ENCODE assay signal across 1 cellular context in the genomic region with DNA sequence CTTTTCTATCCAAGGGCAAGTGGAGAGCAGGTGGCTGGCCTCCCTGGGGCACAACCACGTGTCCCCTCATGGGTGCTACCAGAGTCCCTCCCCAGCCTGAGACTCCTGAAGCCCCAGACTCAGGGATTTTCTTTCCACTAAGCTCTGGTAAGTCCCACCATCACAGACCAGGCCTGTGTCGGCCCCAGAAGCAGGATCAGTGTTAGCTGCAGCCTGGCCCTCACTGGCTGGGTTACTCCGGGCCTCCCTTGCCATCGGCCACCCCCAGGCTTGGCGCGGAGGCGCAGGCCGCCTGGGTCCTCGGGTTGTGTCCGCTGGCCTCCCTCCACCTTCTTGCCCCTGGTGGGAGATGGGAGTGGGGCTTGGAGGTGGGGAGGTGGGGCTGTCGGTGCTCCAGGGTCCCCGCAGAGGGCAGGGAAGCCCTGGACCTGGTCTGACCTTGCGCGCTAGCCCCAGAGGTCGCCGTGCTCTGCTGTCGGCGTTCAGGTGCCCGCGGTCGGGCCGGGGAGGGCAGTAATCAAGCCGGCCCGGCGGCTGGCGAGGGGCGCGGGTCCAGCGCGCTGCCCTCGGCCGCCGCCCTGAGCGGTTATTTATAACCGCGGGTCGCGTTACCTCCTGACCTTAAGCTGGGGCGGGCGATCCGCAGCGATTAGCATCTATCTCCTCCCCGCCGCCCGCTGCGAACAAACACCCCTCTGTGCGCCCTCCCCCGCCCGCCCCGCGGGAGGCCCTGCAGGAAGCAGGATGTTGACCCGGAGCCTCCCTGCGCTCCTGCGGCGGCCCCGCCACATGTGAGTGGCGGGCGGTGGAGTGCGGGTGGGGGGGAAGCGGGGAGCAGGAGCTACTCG.
TF ChIP-seq lines count a peak whose summit lies in the region.

No MANE protein-coding gene starts in this region.

TF ChIP-seq in K562, 482 proteins besides CTCF, POLR2A, EP300 and RAD21 (continued from another document and continues in another):
- TF ChIP-seq, protein P1, sequence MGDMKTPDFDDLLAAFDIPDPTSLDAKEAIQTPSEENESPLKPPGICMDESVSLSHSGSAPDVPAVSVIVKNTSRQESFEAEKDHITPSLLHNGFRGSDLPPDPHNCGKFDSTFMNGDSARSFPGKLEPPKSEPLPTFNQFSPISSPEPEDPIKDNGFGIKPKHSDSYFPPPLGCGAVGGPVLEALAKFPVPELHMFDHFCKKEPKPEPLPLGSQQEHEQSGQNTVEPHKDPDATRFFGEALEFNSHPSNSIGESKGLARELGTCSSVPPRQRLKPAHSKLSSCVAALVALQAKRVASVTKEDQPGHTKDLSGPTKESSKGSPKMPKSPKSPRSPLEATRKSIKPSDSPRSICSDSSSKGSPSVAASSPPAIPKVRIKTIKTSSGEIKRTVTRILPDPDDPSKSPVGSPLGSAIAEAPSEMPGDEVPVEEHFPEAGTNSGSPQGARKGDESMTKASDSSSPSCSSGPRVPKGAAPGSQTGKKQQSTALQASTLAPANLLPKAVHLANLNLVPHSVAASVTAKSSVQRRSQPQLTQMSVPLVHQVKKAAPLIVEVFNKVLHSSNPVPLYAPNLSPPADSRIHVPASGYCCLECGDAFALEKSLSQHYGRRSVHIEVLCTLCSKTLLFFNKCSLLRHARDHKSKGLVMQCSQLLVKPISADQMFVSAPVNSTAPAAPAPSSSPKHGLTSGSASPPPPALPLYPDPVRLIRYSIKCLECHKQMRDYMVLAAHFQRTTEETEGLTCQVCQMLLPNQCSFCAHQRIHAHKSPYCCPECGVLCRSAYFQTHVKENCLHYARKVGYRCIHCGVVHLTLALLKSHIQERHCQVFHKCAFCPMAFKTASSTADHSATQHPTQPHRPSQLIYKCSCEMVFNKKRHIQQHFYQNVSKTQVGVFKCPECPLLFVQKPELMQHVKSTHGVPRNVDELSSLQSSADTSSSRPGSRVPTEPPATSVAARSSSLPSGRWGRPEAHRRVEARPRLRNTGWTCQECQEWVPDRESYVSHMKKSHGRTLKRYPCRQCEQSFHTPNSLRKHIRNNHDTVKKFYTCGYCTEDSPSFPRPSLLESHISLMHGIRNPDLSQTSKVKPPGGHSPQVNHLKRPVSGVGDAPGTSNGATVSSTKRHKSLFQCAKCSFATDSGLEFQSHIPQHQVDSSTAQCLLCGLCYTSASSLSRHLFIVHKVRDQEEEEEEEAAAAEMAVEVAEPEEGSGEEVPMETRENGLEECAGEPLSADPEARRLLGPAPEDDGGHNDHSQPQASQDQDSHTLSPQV (IDR thresholded peaks at IDR 0.05), result peak; percentile 63
- peak; percentile 97 to 99 for TF ChIP-seq MAZ (CRISPR knock-in tag; conservative IDR thresholded peaks at IDR 0.05 in 1 of 2, IDR thresholded peaks at IDR 0.05 in 1 of 2)
- peak; percentile 84 for TF ChIP-seq GABPA (tag; conservative IDR thresholded peaks at IDR 0.05; ENCODE audit: low read depth)
- 0 out of 2 replicates have a peak, but pooled peaks have one; percentile 61 for TF ChIP-seq NR1H2 (CRISPR knock-in tag; IDR thresholded peaks at IDR 0.05)
- TF ChIP-seq ZFPM2 (CRISPR knock-in tag; IDR thresholded peaks at IDR 0.05), result no peak
- no peak for TF ChIP-seq TCF7 (IDR thresholded peaks at IDR 0.05; ENCODE audit: borderline replicate concordance)
- no peak for TF ChIP-seq ZNF143 (CRISPR knock-in tag; IDR thresholded peaks at IDR 0.05)
- no peak for TF ChIP-seq IRF2 (CRISPR knock-in tag; IDR thresholded peaks at IDR 0.05)
- TF ChIP-seq L3MBTL2 (IDR thresholded peaks at IDR 0.05), result peak; percentile 42; the same call in 1 of the 2 replicates
- TF ChIP-seq, protein P2, sequence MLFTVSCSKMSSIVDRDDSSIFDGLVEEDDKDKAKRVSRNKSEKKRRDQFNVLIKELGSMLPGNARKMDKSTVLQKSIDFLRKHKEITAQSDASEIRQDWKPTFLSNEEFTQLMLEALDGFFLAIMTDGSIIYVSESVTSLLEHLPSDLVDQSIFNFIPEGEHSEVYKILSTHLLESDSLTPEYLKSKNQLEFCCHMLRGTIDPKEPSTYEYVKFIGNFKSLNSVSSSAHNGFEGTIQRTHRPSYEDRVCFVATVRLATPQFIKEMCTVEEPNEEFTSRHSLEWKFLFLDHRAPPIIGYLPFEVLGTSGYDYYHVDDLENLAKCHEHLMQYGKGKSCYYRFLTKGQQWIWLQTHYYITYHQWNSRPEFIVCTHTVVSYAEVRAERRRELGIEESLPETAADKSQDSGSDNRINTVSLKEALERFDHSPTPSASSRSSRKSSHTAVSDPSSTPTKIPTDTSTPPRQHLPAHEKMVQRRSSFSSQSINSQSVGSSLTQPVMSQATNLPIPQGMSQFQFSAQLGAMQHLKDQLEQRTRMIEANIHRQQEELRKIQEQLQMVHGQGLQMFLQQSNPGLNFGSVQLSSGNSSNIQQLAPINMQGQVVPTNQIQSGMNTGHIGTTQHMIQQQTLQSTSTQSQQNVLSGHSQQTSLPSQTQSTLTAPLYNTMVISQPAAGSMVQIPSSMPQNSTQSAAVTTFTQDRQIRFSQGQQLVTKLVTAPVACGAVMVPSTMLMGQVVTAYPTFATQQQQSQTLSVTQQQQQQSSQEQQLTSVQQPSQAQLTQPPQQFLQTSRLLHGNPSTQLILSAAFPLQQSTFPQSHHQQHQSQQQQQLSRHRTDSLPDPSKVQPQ (CRISPR knock-in tag; IDR thresholded peaks at IDR 0.05; ENCODE audit: borderline replicate concordance), result no peak
- no peak for TF ChIP-seq MCM5 (IDR thresholded peaks at IDR 0.05; ENCODE audit: low read depth)
- no peak for TF ChIP-seq RBM17 (IDR thresholded peaks at IDR 0.05; ENCODE audit: borderline replicate concordance, low read depth, low read length)
- peak; percentile 75; the same call in 1 of the 2 replicates for TF ChIP-seq ATF7 (IDR thresholded peaks at IDR 0.05)
- TF ChIP-seq, protein P3, sequence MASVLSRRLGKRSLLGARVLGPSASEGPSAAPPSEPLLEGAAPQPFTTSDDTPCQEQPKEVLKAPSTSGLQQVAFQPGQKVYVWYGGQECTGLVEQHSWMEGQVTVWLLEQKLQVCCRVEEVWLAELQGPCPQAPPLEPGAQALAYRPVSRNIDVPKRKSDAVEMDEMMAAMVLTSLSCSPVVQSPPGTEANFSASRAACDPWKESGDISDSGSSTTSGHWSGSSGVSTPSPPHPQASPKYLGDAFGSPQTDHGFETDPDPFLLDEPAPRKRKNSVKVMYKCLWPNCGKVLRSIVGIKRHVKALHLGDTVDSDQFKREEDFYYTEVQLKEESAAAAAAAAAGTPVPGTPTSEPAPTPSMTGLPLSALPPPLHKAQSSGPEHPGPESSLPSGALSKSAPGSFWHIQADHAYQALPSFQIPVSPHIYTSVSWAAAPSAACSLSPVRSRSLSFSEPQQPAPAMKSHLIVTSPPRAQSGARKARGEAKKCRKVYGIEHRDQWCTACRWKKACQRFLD (CRISPR knock-in tag; IDR thresholded peaks at IDR 0.05), result peak; percentile 31; the same call in 1 of the 2 replicates
- no peak for TF ChIP-seq CBFB (CRISPR knock-in tag; IDR thresholded peaks at IDR 0.05)
- TF ChIP-seq HCFC1 (IDR thresholded peaks at IDR 0.05; ENCODE audit: low read depth, low read length), result no peak; the same call in 1 of the 2 replicates
- TF ChIP-seq NONO (IDR thresholded peaks at IDR 0.05; ENCODE audit: low read depth in 2 of 2, low read length in 1 of 2), result peak in 1 of 2 experiments; percentile 77; a peak in 3 of 4 replicates
- TF ChIP-seq, protein P4, sequence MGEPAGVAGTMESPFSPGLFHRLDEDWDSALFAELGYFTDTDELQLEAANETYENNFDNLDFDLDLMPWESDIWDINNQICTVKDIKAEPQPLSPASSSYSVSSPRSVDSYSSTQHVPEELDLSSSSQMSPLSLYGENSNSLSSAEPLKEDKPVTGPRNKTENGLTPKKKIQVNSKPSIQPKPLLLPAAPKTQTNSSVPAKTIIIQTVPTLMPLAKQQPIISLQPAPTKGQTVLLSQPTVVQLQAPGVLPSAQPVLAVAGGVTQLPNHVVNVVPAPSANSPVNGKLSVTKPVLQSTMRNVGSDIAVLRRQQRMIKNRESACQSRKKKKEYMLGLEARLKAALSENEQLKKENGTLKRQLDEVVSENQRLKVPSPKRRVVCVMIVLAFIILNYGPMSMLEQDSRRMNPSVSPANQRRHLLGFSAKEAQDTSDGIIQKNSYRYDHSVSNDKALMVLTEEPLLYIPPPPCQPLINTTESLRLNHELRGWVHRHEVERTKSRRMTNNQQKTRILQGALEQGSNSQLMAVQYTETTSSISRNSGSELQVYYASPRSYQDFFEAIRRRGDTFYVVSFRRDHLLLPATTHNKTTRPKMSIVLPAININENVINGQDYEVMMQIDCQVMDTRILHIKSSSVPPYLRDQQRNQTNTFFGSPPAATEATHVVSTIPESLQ (CRISPR knock-in tag; IDR thresholded peaks at IDR 0.05), result no peak
- peak; percentile 69 for TF ChIP-seq ELF1 (tag; IDR thresholded peaks at IDR 0.05)
- peak; percentile 42 to 50; a peak in 2 of 4 replicates for TF ChIP-seq FOXA3 (CRISPR knock-in tag; conservative IDR thresholded peaks at IDR 0.05 in 1 of 2, IDR thresholded peaks at IDR 0.05 in 1 of 2)
- no peak for TF ChIP-seq MCM3 (IDR thresholded peaks at IDR 0.05)
- TF ChIP-seq, protein P5, sequence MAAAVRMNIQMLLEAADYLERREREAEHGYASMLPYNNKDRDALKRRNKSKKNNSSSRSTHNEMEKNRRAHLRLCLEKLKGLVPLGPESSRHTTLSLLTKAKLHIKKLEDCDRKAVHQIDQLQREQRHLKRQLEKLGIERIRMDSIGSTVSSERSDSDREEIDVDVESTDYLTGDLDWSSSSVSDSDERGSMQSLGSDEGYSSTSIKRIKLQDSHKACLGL (CRISPR knock-in tag; IDR thresholded peaks at IDR 0.05; ENCODE audit: borderline replicate concordance, poor library complexity, severe bottlenecking), result no peak
- no peak for TF ChIP-seq CEBPB (tag; IDR thresholded peaks at IDR 0.05)
- TF ChIP-seq POLR3A (IDR thresholded peaks at IDR 0.05; ENCODE audit: borderline replicate concordance, extremely low read depth, insufficient read depth, insufficient read length), result no peak
- TF ChIP-seq NELFE (IDR thresholded peaks at IDR 0.05; ENCODE audit: insufficient read depth, insufficient read length), result no peak
- TF ChIP-seq, protein P6, sequence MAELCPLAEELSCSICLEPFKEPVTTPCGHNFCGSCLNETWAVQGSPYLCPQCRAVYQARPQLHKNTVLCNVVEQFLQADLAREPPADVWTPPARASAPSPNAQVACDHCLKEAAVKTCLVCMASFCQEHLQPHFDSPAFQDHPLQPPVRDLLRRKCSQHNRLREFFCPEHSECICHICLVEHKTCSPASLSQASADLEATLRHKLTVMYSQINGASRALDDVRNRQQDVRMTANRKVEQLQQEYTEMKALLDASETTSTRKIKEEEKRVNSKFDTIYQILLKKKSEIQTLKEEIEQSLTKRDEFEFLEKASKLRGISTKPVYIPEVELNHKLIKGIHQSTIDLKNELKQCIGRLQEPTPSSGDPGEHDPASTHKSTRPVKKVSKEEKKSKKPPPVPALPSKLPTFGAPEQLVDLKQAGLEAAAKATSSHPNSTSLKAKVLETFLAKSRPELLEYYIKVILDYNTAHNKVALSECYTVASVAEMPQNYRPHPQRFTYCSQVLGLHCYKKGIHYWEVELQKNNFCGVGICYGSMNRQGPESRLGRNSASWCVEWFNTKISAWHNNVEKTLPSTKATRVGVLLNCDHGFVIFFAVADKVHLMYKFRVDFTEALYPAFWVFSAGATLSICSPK (IDR thresholded peaks at IDR 0.05; ENCODE audit: borderline replicate concordance), result no peak
- TF ChIP-seq ETV5 (CRISPR knock-in tag; IDR thresholded peaks at IDR 0.05; ENCODE audit: low read depth), result peak; percentile 84
- no peak for TF ChIP-seq DACH1 (IDR thresholded peaks at IDR 0.05; ENCODE audit: partially characterized antibody)
- TF ChIP-seq MCM2 (IDR thresholded peaks at IDR 0.05; ENCODE audit: low read depth), result no peak
- TF ChIP-seq, protein P7, sequence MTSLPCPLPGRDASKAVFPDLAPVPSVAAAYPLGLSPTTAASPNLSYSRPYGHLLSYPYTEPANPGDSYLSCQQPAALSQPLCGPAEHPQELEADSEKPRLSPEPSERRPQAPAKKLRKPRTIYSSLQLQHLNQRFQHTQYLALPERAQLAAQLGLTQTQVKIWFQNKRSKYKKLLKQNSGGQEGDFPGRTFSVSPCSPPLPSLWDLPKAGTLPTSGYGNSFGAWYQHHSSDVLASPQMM (CRISPR knock-in tag; IDR thresholded peaks at IDR 0.05), result no peak
- peak; percentile 98 for TF ChIP-seq POLR2G (IDR thresholded peaks at IDR 0.05; ENCODE audit: low read depth, low read length)
- TF ChIP-seq NR4A1 (CRISPR knock-in tag; IDR thresholded peaks at IDR 0.05), result peak; percentile 80; the same call in 1 of the 2 replicates
- 0 out of 2 replicates have a peak, but pooled peaks have one; percentile 44 for TF ChIP-seq NR4A1 (tag; IDR thresholded peaks at IDR 0.05)
- no peak for TF ChIP-seq FOXJ3 (CRISPR knock-in tag; IDR thresholded peaks at IDR 0.05)
- peak; percentile 64 for TF ChIP-seq TAF1 (IDR thresholded peaks at IDR 0.05; ENCODE audit: control insufficient read depth, extremely low read depth, insufficient read depth, low read length, severe bottlenecking)
- no peak for TF ChIP-seq PRMT5 (CRISPR knock-in tag; IDR thresholded peaks at IDR 0.05)
- TF ChIP-seq HOXB6 (CRISPR knock-in tag; IDR thresholded peaks at IDR 0.05; ENCODE audit: borderline replicate concordance), result no peak
- TF ChIP-seq, protein P8, sequence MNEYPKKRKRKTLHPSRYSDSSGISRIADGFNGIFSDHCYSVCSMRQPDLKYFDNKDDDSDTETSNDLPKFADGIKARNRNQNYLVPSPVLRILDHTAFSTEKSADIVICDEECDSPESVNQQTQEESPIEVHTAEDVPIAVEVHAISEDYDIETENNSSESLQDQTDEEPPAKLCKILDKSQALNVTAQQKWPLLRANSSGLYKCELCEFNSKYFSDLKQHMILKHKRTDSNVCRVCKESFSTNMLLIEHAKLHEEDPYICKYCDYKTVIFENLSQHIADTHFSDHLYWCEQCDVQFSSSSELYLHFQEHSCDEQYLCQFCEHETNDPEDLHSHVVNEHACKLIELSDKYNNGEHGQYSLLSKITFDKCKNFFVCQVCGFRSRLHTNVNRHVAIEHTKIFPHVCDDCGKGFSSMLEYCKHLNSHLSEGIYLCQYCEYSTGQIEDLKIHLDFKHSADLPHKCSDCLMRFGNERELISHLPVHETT (CRISPR knock-in tag; conservative IDR thresholded peaks at IDR 0.05 in 1 of 2, IDR thresholded peaks at IDR 0.05 in 1 of 2), result peak in 1 of 2 experiments; percentile 32; a peak in 1 of 4 replicates
- TF ChIP-seq ADNP (tag; IDR thresholded peaks at IDR 0.05), result no peak
- no peak for TF ChIP-seq FOS (IDR thresholded peaks at IDR 0.05; ENCODE audit: extremely low read depth, insufficient read length)
- no peak for TF ChIP-seq CEBPG (CRISPR knock-in tag; IDR thresholded peaks at IDR 0.05)
- TF ChIP-seq CEBPG (tag; conservative IDR thresholded peaks at IDR 0.05 in 1 of 2, IDR thresholded peaks at IDR 0.05 in 1 of 2), result no peak
- TF ChIP-seq U2AF1 (optimal IDR thresholded peaks at IDR 0.05; ENCODE audit: low read depth, low read length), result peak; percentile 62
- 0 out of 2 replicates have a peak, but pooled peaks have one; percentile 55 for TF ChIP-seq TCF3 (CRISPR knock-in tag; IDR thresholded peaks at IDR 0.05)
- no peak for TF ChIP-seq CCAR2 (IDR thresholded peaks at IDR 0.05; ENCODE audit: low read depth, low read length)
- TF ChIP-seq ARID2 (IDR thresholded peaks at IDR 0.05), result no peak
- no peak for TF ChIP-seq EHMT2 (IDR thresholded peaks at IDR 0.05)
- no peak for TF ChIP-seq CBX3 (IDR thresholded peaks at IDR 0.05; ENCODE audit: borderline replicate concordance in 1 of 2, low read length in 2 of 2)
- TF ChIP-seq, protein P9, sequence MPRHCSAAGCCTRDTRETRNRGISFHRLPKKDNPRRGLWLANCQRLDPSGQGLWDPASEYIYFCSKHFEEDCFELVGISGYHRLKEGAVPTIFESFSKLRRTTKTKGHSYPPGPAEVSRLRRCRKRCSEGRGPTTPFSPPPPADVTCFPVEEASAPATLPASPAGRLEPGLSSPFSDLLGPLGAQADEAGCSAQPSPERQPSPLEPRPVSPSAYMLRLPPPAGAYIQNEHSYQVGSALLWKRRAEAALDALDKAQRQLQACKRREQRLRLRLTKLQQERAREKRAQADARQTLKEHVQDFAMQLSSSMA (CRISPR knock-in tag; IDR thresholded peaks at IDR 0.05), result 0 out of 2 replicates have a peak, but pooled peaks have one; percentile 33
- TF ChIP-seq KLF10 (CRISPR knock-in tag; IDR thresholded peaks at IDR 0.05), result no peak
- TF ChIP-seq HMG20A (CRISPR knock-in tag; conservative IDR thresholded peaks at IDR 0.05), result no peak
